9 cellular contexts compared by ENCODE assay signal in genomic region chr6:24524801-24525200, GRCh38. TPM values are rescaled to one million over a fixed set of nuclear protein-coding genes. Genes with fewer than 3 reads are reported as not detected.
A peak's percentile ranks its signal among the peaks of the same experiment; 100 is the strongest.
DNase-seq lines count a peak whose midpoint lies in the region; ATAC-seq and TF ChIP-seq lines count a peak whose summit lies in the region.
"Had no signal": no experiment of that assay in that cellular context is flagged by ENCODE, and none has a peak within 500 bp of the region (broad histone marks: within the 10 kb centered on the region; RNA-seq: fewer than 3 reads in every experiment).

No MANE protein-coding gene starts in this region.

- H3K27ac Mint-ChIP-seq in progenitor cell of endocrine pancreas: no peak overlapping the region
- no peak overlapping the region for H3K27ac Mint-ChIP-seq in activated naive CD8-positive, alpha-beta T cell treated with anti-CD3 and anti-CD28 coated beads for 36 hours
- no peak overlapping the region for H3K27ac Mint-ChIP-seq in natural killer cell treated with Interleukin-12 subunit alpha and Interleukin-12 subunit beta and Interleukin-15 and Interleukin-18, amount 100 ng/mL, for 72 hours

- no peaks in the 10 kb centered on the region for H3K27me3 Mint-ChIP-seq in progenitor cell of endocrine pancreas
- no peaks in the 10 kb centered on the region for H3K27me3 Mint-ChIP-seq in activated naive CD8-positive, alpha-beta T cell treated with anti-CD3 and anti-CD28 coated beads for 36 hours
- H3K27me3 Mint-ChIP-seq in natural killer cell treated with Interleukin-12 subunit alpha and Interleukin-12 subunit beta and Interleukin-15 and Interleukin-18, amount 100 ng/mL, for 72 hours: no peaks in the 10 kb centered on the region

- intact Hi-C loops in colonic mucosa (cut with DNase I): no loop called here

- H2AFZ ChIP-seq in GM23248: no peak overlapping the region

- H3K9ac ChIP-seq in GM23248 (no peak overlapping the region), colonic mucosa (ENCODE audit: low read depth in 2 of 2, low read length in 2 of 2) (no peak overlapping the region)

- H3K36me3 Mint-ChIP-seq in progenitor cell of endocrine pancreas (ENCODE audit: insufficient read depth): peaks cover 4% of the 10 kb centered on the region
- peaks cover 9% of the 10 kb centered on the region for H3K36me3 Mint-ChIP-seq in activated naive CD8-positive, alpha-beta T cell treated with anti-CD3 and anti-CD28 coated beads for 36 hours
- H3K36me3 Mint-ChIP-seq in natural killer cell treated with Interleukin-12 subunit alpha and Interleukin-12 subunit beta and Interleukin-15 and Interleukin-18, amount 100 ng/mL, for 72 hours: no peaks in the 10 kb centered on the region

- no peaks in the 10 kb centered on the region for H3K36me3 ChIP-seq in GM23248 (ENCODE audit: low read depth)
- H3K36me3 ChIP-seq in colonic mucosa: no peaks in the 10 kb centered on the region
- H3K36me3 ChIP-seq: SJSA1 had no signal

- ATAC-seq in GM19452 (IDR thresholded peaks at IDR 0.05; ENCODE audit: unreplicated experiment): no peak
- ATAC-seq in natural killer cell treated with Interleukin-12 subunit alpha and Interleukin-12 subunit beta and Interleukin-15 and Interleukin-18, amount 100 ng/mL, for 72 hours: no peak

- H3K4me2 ChIP-seq in GM23248 (ENCODE audit: unreplicated experiment): no peak overlapping the region

- no peaks in the 10 kb centered on the region for H3K9me3 Mint-ChIP-seq in progenitor cell of endocrine pancreas (ENCODE audit: low read depth)
- no peaks in the 10 kb centered on the region for H3K9me3 Mint-ChIP-seq in activated naive CD8-positive, alpha-beta T cell treated with anti-CD3 and anti-CD28 coated beads for 36 hours
- no peaks in the 10 kb centered on the region for H3K9me3 Mint-ChIP-seq in natural killer cell treated with Interleukin-12 subunit alpha and Interleukin-12 subunit beta and Interleukin-15 and Interleukin-18, amount 100 ng/mL, for 72 hours

- no peak overlapping the region for H3K4me3 Mint-ChIP-seq in progenitor cell of endocrine pancreas (ENCODE audit: low read depth)
- no peak overlapping the region for H3K4me3 Mint-ChIP-seq in activated naive CD8-positive, alpha-beta T cell treated with anti-CD3 and anti-CD28 coated beads for 36 hours
- no peak overlapping the region for H3K4me3 Mint-ChIP-seq in natural killer cell treated with Interleukin-12 subunit alpha and Interleukin-12 subunit beta and Interleukin-15 and Interleukin-18, amount 100 ng/mL, for 72 hours

- no peaks in the 10 kb centered on the region for H4K20me1 ChIP-seq in GM23248 (ENCODE audit: insufficient read depth)

- no peak overlapping the region for H3K4me3 ChIP-seq in GM23248
- H3K4me3 ChIP-seq in colonic mucosa: no peak overlapping the region
- H3K4me3 ChIP-seq: SJSA1 had no signal

- H3K27me3 ChIP-seq in GM23248 (replicated peaks; ENCODE audit: insufficient read depth) (no peaks in the 10 kb centered on the region), colonic mucosa (no peaks in the 10 kb centered on the region)
- H3K27me3 ChIP-seq: SJSA1 had no signal

- no peaks in the 10 kb centered on the region for H3F3A ChIP-seq in GM23248 (ENCODE audit: insufficient read depth)

- peak; percentile 11 for DNase-seq in CMK (ENCODE audit: low read depth)
- DNase-seq in GM23248: peak; percentile 60
- peak; percentile 6 for DNase-seq in NCI-H2196 treated with DMSO at 0.1 percent for 48 hours (lab: John Stamatoyannopoulos, UW; ENCODE audit: unreplicated experiment)
- no peak for DNase-seq in colonic mucosa
- no peak for DNase-seq in progenitor cell of endocrine pancreas (ENCODE audit: low spot score, unreplicated experiment)
- no peak for DNase-seq in activated naive CD8-positive, alpha-beta T cell treated with anti-CD3 and anti-CD28 coated beads for 36 hours
- no peak for DNase-seq in natural killer cell treated with Interleukin-12 subunit alpha and Interleukin-12 subunit beta and Interleukin-15 and Interleukin-18, amount 100 ng/mL, for 72 hours (ENCODE audit: low spot score)

- no peaks in the 10 kb centered on the region for H3K9me2 ChIP-seq in GM23248 (ENCODE audit: insufficient read depth)

- in situ Hi-C loops in GM23248 (cut with MboI): no loop called here

- no peaks in the 10 kb centered on the region for H3K4me1 ChIP-seq in GM23248 (ENCODE audit: insufficient read depth)
- H3K4me1 ChIP-seq in colonic mucosa: no peaks in the 10 kb centered on the region
- H3K4me1 ChIP-seq: SJSA1 had no signal

- H3K79me2 ChIP-seq in GM23248 (ENCODE audit: insufficient read depth): no peaks in the 10 kb centered on the region

- TF ChIP-seq CTCF in colonic mucosa (IDR thresholded peaks at IDR 0.05): peak; percentile 25
- TF ChIP-seq CTCF in progenitor cell of endocrine pancreas (IDR thresholded peaks at IDR 0.05; ENCODE audit: unreplicated experiment): peak; percentile 71

- H3K9me3 ChIP-seq in GM23248 (ENCODE audit: low read depth) (no peaks in the 10 kb centered on the region), colonic mucosa (no peaks in the 10 kb centered on the region)
- H3K9me3 ChIP-seq: SJSA1 had no signal

- 38 to 47% methylated on average over 5 of the region's 5 CpGs for WGBS in GM23248 (ENCODE audit: low coverage in 1 of 2, low lambda C conversion rate in 2 of 2, missing lambda C conversion rate in 2 of 2), 2 experiments

- H3K27ac ChIP-seq in GM23248: no peak overlapping the region
- no peak overlapping the region for H3K27ac ChIP-seq in colonic mucosa
- H3K27ac ChIP-seq: SJSA1 had no signal

- H3K4me1 Mint-ChIP-seq in progenitor cell of endocrine pancreas (ENCODE audit: low read depth): peaks cover 5% of the 10 kb centered on the region
- peaks cover 12% of the 10 kb centered on the region for H3K4me1 Mint-ChIP-seq in activated naive CD8-positive, alpha-beta T cell treated with anti-CD3 and anti-CD28 coated beads for 36 hours
- no peaks in the 10 kb centered on the region for H3K4me1 Mint-ChIP-seq in natural killer cell treated with Interleukin-12 subunit alpha and Interleukin-12 subunit beta and Interleukin-15 and Interleukin-18, amount 100 ng/mL, for 72 hours (ENCODE audit: low read depth in 2 of 2)

RNA-seq across cellular contexts. Expression of gene ALDH5A1, which starts 30.0 kb away (rescaled TPM):
- total RNA-seq in GM23248 (2014; rRNA removed; shearing (Covaris generic)): 0.86 and 1.1 TPM in 2 replicates
- polyA plus RNA-seq in GM23248 (2016; fragmentation: Nextera tagmentation; extraction: Ambion mirVana): 1.0 and 1.1 TPM in 2 replicates
- total RNA-seq in colonic mucosa: 10 to 100 TPM; 12.2 to 16.4 TPM
- total RNA-seq in progenitor cell of endocrine pancreas: 14.5 and 14.6 TPM in 2 replicates
- 10 to 100 TPM; 18.2 to 20.9 TPM for total RNA-seq in activated naive CD8-positive, alpha-beta T cell treated with anti-CD3 and anti-CD28 coated beads for 36 hours
- total RNA-seq in natural killer cell treated with Interleukin-12 subunit alpha and Interleukin-12 subunit beta and Interleukin-15 and Interleukin-18, amount 100 ng/mL, for 72 hours: 1 to 10 TPM; 2.3 to 3.1 TPM

RNA-seq across cellular contexts. Expression of gene GPLD1, which starts 35.4 kb away (rescaled TPM):
- 0.97 TPM in 1 of 2 replicates, not detected in the other for total RNA-seq in GM23248 (2014; rRNA removed; shearing (Covaris generic))
- 0.09 TPM in 2 replicates for polyA plus RNA-seq in GM23248 (2016; fragmentation: Nextera tagmentation; extraction: Ambion mirVana)
- total RNA-seq in colonic mucosa (under 1 TPM; 0.84 to 0.88 TPM), progenitor cell of endocrine pancreas (6.6 and 7.4 TPM in 2 replicates)
- 1 to 10 TPM in 1 of 2 experiments, under 1 TPM in 1; 0.74 to 1.1 TPM for total RNA-seq in activated naive CD8-positive, alpha-beta T cell treated with anti-CD3 and anti-CD28 coated beads for 36 hours
- total RNA-seq in natural killer cell treated with Interleukin-12 subunit alpha and Interleukin-12 subunit beta and Interleukin-15 and Interleukin-18, amount 100 ng/mL, for 72 hours: under 1 TPM; 0.45 to 0.81 TPM

Comparison
In these comparisons a context has a peak if more than half of its experiments do, and no peak if none do; other contexts are left out.
1. DNase-seq: peak in CMK (single experiment), GM23248 (single experiment) and NCI-H2196 treated with DMSO at 0.1 percent for 48 hours (single experiment); none in colonic mucosa (single experiment), progenitor cell of endocrine pancreas (single experiment), activated naive CD8-positive, alpha-beta T cell treated with anti-CD3 and anti-CD28 coated beads for 36 hours (single experiment) and natural killer cell treated with Interleukin-12 subunit alpha and Interleukin-12 subunit beta and Interleukin-15 and Interleukin-18, amount 100 ng/mL, for 72 hours (single experiment).